18 cellular contexts compared by ENCODE assay signal in the genomic region with DNA sequence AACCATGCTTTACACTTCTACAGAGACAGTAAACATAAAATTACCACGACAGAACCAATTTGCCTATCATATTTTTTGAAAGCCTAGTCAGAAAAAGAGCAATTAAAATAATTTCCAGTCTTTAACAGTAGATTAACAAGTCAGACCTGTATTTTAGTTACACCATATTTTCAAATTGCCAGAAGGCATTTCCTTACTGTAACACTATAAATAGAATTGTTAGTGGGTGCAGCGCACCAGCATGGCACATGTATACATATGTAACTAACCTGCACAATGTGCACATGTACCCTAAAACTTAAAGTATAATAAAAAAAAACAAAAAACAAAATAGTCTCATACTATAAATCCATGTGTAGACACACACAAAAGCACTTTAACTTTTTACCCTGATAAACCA. TPM values are rescaled to one million over a fixed set of nuclear protein-coding genes. Genes with fewer than 3 reads are reported as not detected.
DNase-seq lines count a peak whose midpoint lies in the region; ATAC-seq, FAIRE-seq and TF ChIP-seq lines count a peak whose summit lies in the region.
"Had no signal": no experiment of that assay in that cellular context is flagged by ENCODE, and none has a peak within 500 bp of the region (broad histone marks: within the 10 kb centered on the region; RNA-seq: fewer than 3 reads in every experiment).

No MANE protein-coding gene starts in this region.

- H3K9me3 Mint-ChIP-seq in mesothelial cell of epicardium: no peaks in the 10 kb centered on the region
- H3K9me3 Mint-ChIP-seq: CD4-positive, alpha-beta T cell; H9 had no signal

- H3K9me3 ChIP-seq in heart left ventricle: no peaks in the 10 kb centered on the region
- H3K9me3 ChIP-seq: Caco-2 had no signal

- TF ChIP-seq POLR2A in heart left ventricle (IDR thresholded peaks at IDR 0.05): no peak

- DNase-seq in left ventricle myocardium superior: no peak
- no peak for DNase-seq in heart left ventricle
- DNase-seq in bronchial epithelial cell (ENCODE audit: low read depth): peak; percentile 29
- no peak for DNase-seq in mesothelial cell of epicardium (ENCODE audit: low spot score in 2 of 2, unreplicated experiment in 2 of 2)
- DNase-seq in frontal cortex (ENCODE audit: low spot score in 2 of 2): no peak
- DNase-seq in hippocampal formation (lab: John Stamatoyannopoulos, UW): no peak
- DNase-seq: AML-193; Caco-2; CD4-positive, alpha-beta T cell; H9 had no signal

- H3K4me1 ChIP-seq in heart left ventricle: peaks cover 0 to 60% (median 22%) of the 10 kb centered on the region in 12 donors
- H3K4me1 ChIP-seq: Caco-2 had no signal

- peaks cover 10% of the 10 kb centered on the region for H3K36me3 Mint-ChIP-seq in mesothelial cell of epicardium

- intact Hi-C loops in left ventricle myocardium superior (cut with micrococcal nuclease) (no loop called here), heart left ventricle (cut with DNase I) (no loop called here)

- H3K4me3 Mint-ChIP-seq in mesothelial cell of epicardium: no peak overlapping the region
- H3K4me3 Mint-ChIP-seq: CD4-positive, alpha-beta T cell; H9 had no signal

- peak; percentile 43 for ATAC-seq in left ventricle myocardium superior
- no peak for ATAC-seq in heart left ventricle
- no peak for ATAC-seq in HG03521 (IDR thresholded peaks at IDR 0.05; ENCODE audit: unreplicated experiment)
- ATAC-seq: A549 had no signal

- no peak overlapping the region for H3K27ac ChIP-seq in heart left ventricle
- H3K27ac ChIP-seq: 22Rv1, A549 had no signal

- no peak for TF ChIP-seq CTCF in heart left ventricle (IDR thresholded peaks at IDR 0.05)
- TF ChIP-seq CTCF in bronchial epithelial cell (IDR thresholded peaks at IDR 0.05; ENCODE audit: insufficient read depth, low read length, severe bottlenecking): no peak
- no peak for TF ChIP-seq CTCF in mesothelial cell of epicardium (IDR thresholded peaks at IDR 0.05; ENCODE audit: unreplicated experiment)

- peaks cover 24% of the 10 kb centered on the region for H3K4me1 Mint-ChIP-seq in mesothelial cell of epicardium

- H3K36me3 ChIP-seq in heart left ventricle (no peaks in the 10 kb centered on the region), bronchial epithelial cell (ENCODE audit: control insufficient read depth, insufficient read depth, low read length) (no peaks in the 10 kb centered on the region)

- H3K27me3 ChIP-seq in heart left ventricle (no peaks in the 10 kb centered on the region), bronchial epithelial cell (ENCODE audit: control insufficient read depth, insufficient read depth, low read length) (no peaks in the 10 kb centered on the region)

- H3K4me3 ChIP-seq in heart left ventricle (no peak overlapping the region), bronchial epithelial cell (ENCODE audit: low read depth, low read length) (no peak overlapping the region)
- H3K4me3 ChIP-seq: A549 had no signal

- 56 to 68% (median 61%) methylated on average over 2 of the region's 2 CpGs for WGBS in heart left ventricle, 4 donors

- peak overlapping the region; percentile 6 for H3K27ac Mint-ChIP-seq in mesothelial cell of epicardium
- H3K27ac Mint-ChIP-seq: CD4-positive, alpha-beta T cell had no signal

- FAIRE-seq in bronchial epithelial cell (lab: Jason Lieb, UNC): no peak
- FAIRE-seq in frontal cortex (lab: Jason Lieb, UNC): no peak
- FAIRE-seq: A549, D721Med, G401.6, GM12891, GM19239, H1 had no signal

- H3K27me3 Mint-ChIP-seq in mesothelial cell of epicardium (ENCODE audit: low read depth): no peaks in the 10 kb centered on the region
- H3K27me3 Mint-ChIP-seq: CD4-positive, alpha-beta T cell had no signal

RNA-seq across cellular contexts. Expression of a gene that starts 16.0 kb away (rescaled TPM):
- total RNA-seq in left ventricle myocardium superior: 40.8 TPM
- total RNA-seq in heart left ventricle: 10 to 100 TPM; 26.4 to 47.3 (median 31.5) TPM
- 10 to 100 TPM in 1 of 2 donors, 1 to 10 TPM in 1; 8.8 to 25.9 TPM for polyA plus RNA-seq in heart left ventricle
- 17.6 and 21.0 TPM in 2 replicates for total RNA-seq in bronchial epithelial cell
- total RNA-seq in mesothelial cell of epicardium: 43.6 to 47.0 TPM (median 45.7 TPM) in 3 replicates
- 81.9 TPM for total RNA-seq in frontal cortex
